ENCODE assay signal across 32 cellular contexts in the genomic region with DNA sequence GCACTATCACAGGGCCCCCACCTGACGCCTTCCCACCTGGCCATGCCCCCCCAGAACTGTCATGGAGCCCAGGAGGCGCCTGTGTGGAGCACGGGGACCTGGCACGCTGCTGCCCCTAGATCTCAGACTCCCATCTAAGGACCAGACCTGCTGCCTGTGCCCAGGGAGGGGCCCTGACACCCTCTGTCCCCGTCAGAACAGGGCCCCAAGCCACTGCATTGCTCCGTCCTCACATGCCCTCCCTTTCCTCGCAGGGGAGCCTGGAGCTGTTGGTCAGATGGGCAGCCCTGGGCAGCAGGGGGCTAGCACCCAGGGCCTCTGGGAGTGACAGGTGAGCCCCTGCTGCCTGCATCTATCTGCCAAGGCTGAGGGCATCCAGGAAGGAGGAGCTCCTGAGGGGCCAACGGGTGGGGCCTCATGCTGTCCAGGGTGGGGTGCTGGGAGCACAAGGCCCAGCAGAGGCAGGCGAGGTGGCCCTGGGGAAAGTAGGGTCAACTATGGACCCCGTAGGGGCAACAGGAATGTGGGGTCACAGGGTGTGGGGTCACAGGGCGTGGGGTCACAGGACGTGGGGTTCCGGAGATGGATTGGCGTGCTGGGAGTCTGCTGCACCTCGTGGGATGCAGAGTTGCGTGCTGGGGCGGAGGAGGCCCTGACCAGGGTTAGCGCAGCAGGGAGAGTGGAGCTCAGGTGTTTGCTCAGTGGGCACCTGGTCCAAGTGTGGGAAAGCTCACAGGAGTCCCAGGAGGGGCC. TPM values are rescaled to one million over a fixed set of nuclear protein-coding genes. Genes with fewer than 3 reads are reported as not detected.
"Had no signal": no experiment of that assay in that cellular context is flagged by ENCODE, and none has a peak within 500 bp of the region (broad histone marks: within the 10 kb centered on the region; RNA-seq: fewer than 3 reads in every experiment).

No MANE protein-coding gene starts in this region.

- DNase-seq: activated CD4-positive, alpha-beta memory T cell treated with anti-CD3 and anti-CD28 coated beads for 36 hours; activated CD4-positive, alpha-beta T cell treated with anti-CD3 and anti-CD28 coated beads for 4 hours; activated CD4-positive, CD25-positive, alpha-beta regulatory T cell; activated naive CD4-positive, alpha-beta T cell; activated T-cell treated with anti-CD3 and anti-CD28 coated beads, Interleukin-2, amount 50 U/mL, for 4 hours; cortex of kidney; hippocampal formation; nucleus accumbens; stimulated activated CD4-positive, alpha-beta T cell treated with anti-CD3 and anti-CD28 coated beads, Interleukin-2, amount 100 ng/mL, for 48 hours; substantia nigra; T-cell; uterus had no signal

- H3K27me3 ChIP-seq: ascending aorta, cardiac muscle cell, uterus had no signal

- H3K4me3 Mint-ChIP-seq: activated CD4-positive, alpha-beta memory T cell treated with anti-CD3 and anti-CD28 coated beads for 36 hours; activated T-cell treated with anti-CD3 and anti-CD28 coated beads, Interleukin-2, amount 50 U/mL, for 4 hours; brain; nephron; stimulated activated naive CD8-positive, alpha-beta T cell treated with anti-CD3 and anti-CD28 coated beads, Interleukin-15, Interleukin-2, amounts not matched to agents 100 ng/mL and 50 ng/mL, for 24 hours; T-cell; T-helper 2 cell treated with Interferon-gamma antibody and Interleukin-4, amounts not matched to agents 5 μg/mL and 100 μg/mL, for 36 hours; type B pancreatic cell had no signal

- H3K27me3 Mint-ChIP-seq: brain, type B pancreatic cell had no signal

- H3K4me1 Mint-ChIP-seq: brain had no signal

- H3K27ac Mint-ChIP-seq: activated CD4-positive, alpha-beta memory T cell treated with anti-CD3 and anti-CD28 coated beads for 36 hours; activated naive CD4-positive, alpha-beta T cell treated with anti-CD3 and anti-CD28 coated beads, Interleukin-2, amount 50 U/mL, for 72 hours; brain; stimulated activated naive CD8-positive, alpha-beta T cell treated with anti-CD3 and anti-CD28 coated beads, Interleukin-15, Interleukin-2, amounts not matched to agents 100 ng/mL and 50 ng/mL, for 24 hours; T-helper 2 cell treated with Interferon-gamma antibody and Interleukin-4, amounts not matched to agents 5 μg/mL and 100 μg/mL, for 36 hours; type B pancreatic cell had no signal

- ATAC-seq: activated naive CD4-positive, alpha-beta T cell treated with anti-CD3 and anti-CD28 coated beads, Interleukin-2, amount 50 U/mL, for 72 hours; gastroesophageal sphincter; pancreas; T-cell had no signal

- H3K36me3 ChIP-seq: ascending aorta, cardiac muscle cell, gastroesophageal sphincter, pancreas, uterus had no signal

- H3K27ac ChIP-seq: ascending aorta, cardiac muscle cell, gastroesophageal sphincter, pancreas, uterus had no signal

- H3K9me3 ChIP-seq: ascending aorta, pancreas had no signal

- H3K36me3 Mint-ChIP-seq: T-cell had no signal

- H3K4me1 ChIP-seq: ascending aorta, gastroesophageal sphincter, pancreas, uterus had no signal

- H3K4me3 ChIP-seq: ascending aorta, cardiac muscle cell, gastroesophageal sphincter, lung, pancreas, uterus had no signal

RNA-seq across cellular contexts. Expression of a gene that starts 31.6 kb away (rescaled TPM):
- total RNA-seq: activated CD4-positive, alpha-beta memory T cell treated with anti-CD3 and anti-CD28 coated beads for 36 hours; activated naive CD4-positive, alpha-beta T cell treated with anti-CD3 and anti-CD28 coated beads, Interleukin-2, amount 50 U/mL, for 72 hours; activated T-cell treated with anti-CD3 and anti-CD28 coated beads, Interleukin-2, amount 50 U/mL, for 4 hours; ascending aorta; endothelial cell of umbilical vein; fibroblast of lung; fibroblast of villous mesenchyme; gastroesophageal sphincter; kidney epithelial cell; mesenteric fat pad; mucosa of gallbladder; pulmonary artery endothelial cell; T-cell had no signal
- polyA plus RNA-seq: cardiac muscle cell, endothelial cell of umbilical vein, fibroblast of lung had no signal

RNA-seq across cellular contexts. Expression of a gene that starts 36.5 kb away (rescaled TPM):
- total RNA-seq: activated CD4-positive, alpha-beta memory T cell treated with anti-CD3 and anti-CD28 coated beads for 36 hours; activated T-cell treated with anti-CD3 and anti-CD28 coated beads, Interleukin-2, amount 50 U/mL, for 4 hours; ascending aorta; cardiac muscle cell; endothelial cell of umbilical vein; fibroblast of lung; gastroesophageal sphincter; kidney epithelial cell; left lobe of liver; mesenteric fat pad; pancreas; pulmonary artery endothelial cell had no signal
- polyA plus RNA-seq: endothelial cell of umbilical vein, esophagus, fibroblast of lung had no signal
